Comparison of ENCODE assay signal across 19 cellular contexts in the genomic region with DNA sequence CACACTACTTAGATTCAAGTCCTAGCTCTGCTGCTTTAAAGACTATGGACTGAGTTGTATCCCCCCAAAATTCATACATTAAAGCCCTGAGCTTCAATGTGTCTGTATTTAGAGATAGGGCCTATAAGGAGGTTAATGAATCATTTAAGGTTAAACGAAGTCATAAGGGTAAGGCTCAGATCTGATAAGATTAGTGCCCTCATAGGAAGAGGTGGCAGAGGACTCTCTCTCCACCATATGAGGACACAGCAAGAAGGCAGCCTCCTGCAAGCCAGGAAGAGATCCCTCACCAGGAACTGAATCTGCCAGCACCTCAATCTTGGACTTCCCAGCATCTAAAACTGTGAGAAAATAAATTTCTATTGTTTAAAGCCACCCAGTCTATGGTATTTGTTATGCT. TPM values are rescaled to one million over a fixed set of nuclear protein-coding genes. Genes with fewer than 3 reads are reported as not detected.
A peak's percentile ranks its signal among the peaks of the same experiment; 100 is the strongest.
DNase-seq lines count a peak whose midpoint lies in the region; ATAC-seq and TF ChIP-seq lines count a peak whose summit lies in the region.
"Had no signal": no experiment of that assay in that cellular context is flagged by ENCODE, and none has a peak within 500 bp of the region (broad histone marks: within the 10 kb centered on the region; RNA-seq: fewer than 3 reads in every experiment).

No MANE protein-coding gene starts in this region.

- no peaks in the 10 kb centered on the region for H3K9me3 ChIP-seq in OCI-LY1 (ENCODE audit: low read length)
- H3K9me3 ChIP-seq: pancreas had no signal

- no peaks in the 10 kb centered on the region for H3K27me3 ChIP-seq in OCI-LY1 (ENCODE audit: insufficient read depth, low read length)
- H3K27me3 ChIP-seq: pancreas had no signal

- H3K9ac ChIP-seq in OCI-LY1 (ENCODE audit: low read length), result no peak overlapping the region

- no peaks in the 10 kb centered on the region for H3K9me2 ChIP-seq in OCI-LY1 (ENCODE audit: low read depth, low read length)

- H3K27ac ChIP-seq in OCI-LY1 (ENCODE audit: low read depth, low read length, poor library complexity, severe bottlenecking), result no peak overlapping the region
- H3K27ac ChIP-seq: C4-2B, pancreas had no signal

- intact Hi-C loops in activated T-helper 1 cell treated with anti-CD3 and anti-CD28 coated beads, Interleukin-12 subunit alpha, Interleukin-12 subunit beta, Interleukin-2, Interleukin-4 antibody, amounts not matched to agents 30 ng/mL and 10 ng/mL and 1 ng/mL, durations not matched to agents 14 hours and 24 hours and 36 hours (cut with micrococcal nuclease), result loop anchor here (1.0 to 10.0 kb wide), 2 partner anchors 13 to 1042 kb away; no protein-coding TSS in a partner anchor
- intact Hi-C loops in posterior vena cava (cut with DNase I), result no loop called here

- no peak for DNase-seq in activated CD4-positive, CD25-positive, alpha-beta regulatory T cell (lab: John Stamatoyannopoulos, UW)
- DNase-seq in activated T-helper 1 cell treated with anti-CD3 and anti-CD28 coated beads, Interleukin-12 subunit alpha, Interleukin-12 subunit beta, Interleukin-2, Interleukin-4 antibody, amounts not matched to agents 30 ng/mL and 10 ng/mL and 1 ng/mL, durations not matched to agents 14 hours and 24 hours and 36 hours (ENCODE audit: low spot score), result no peak
- DNase-seq in neural crest cell (ENCODE audit: low read depth, low spot score), result no peak
- DNase-seq in posterior vena cava (ENCODE audit: low spot score), result no peak
- no peak for DNase-seq in left lobe of liver (ENCODE audit: low spot score)
- DNase-seq in NOMO-1 treated with dmso at 0.1 percent for 144 hours (lab: John Stamatoyannopoulos, UW; ENCODE audit: unreplicated experiment), result no peak
- DNase-seq: 8988T; activated effector memory CD4-positive, alpha-beta T cell treated with anti-CD3 and anti-CD28 coated beads, Interleukin-2, amount 50 U/mL, for 16 hours; DMS79 treated with DMSO at 0.1 percent for 48 hours; H9; left ventricle myocardium superior; NCI-H187 treated with DMSO at 0.1 percent for 48 hours; pancreas; Right ventricle myocardium superior; stimulated activated CD4-positive, alpha-beta T cell treated with anti-CD3 and anti-CD28 coated beads, Interleukin-4, amount 100 ng/mL, for 24 hours had no signal

- H3K27me3 Mint-ChIP-seq in activated T-helper 1 cell treated with anti-CD3 and anti-CD28 coated beads, Interleukin-12 subunit alpha, Interleukin-12 subunit beta, Interleukin-2, Interleukin-4 antibody, amounts not matched to agents 30 ng/mL and 10 ng/mL and 1 ng/mL, durations not matched to agents 14 hours and 24 hours and 36 hours (ENCODE audit: insufficient read depth), result no peaks in the 10 kb centered on the region
- no peaks in the 10 kb centered on the region for H3K27me3 Mint-ChIP-seq in neural crest cell (ENCODE audit: low read depth)
- H3K27me3 Mint-ChIP-seq: brain had no signal

- peak overlapping the region; percentile 46; the same call in 1 of the 2 replicates for H2AFZ ChIP-seq in OCI-LY1 (ENCODE audit: low read length)

- peaks cover 18% of the 10 kb centered on the region for H3K79me2 ChIP-seq in OCI-LY1 (ENCODE audit: insufficient read depth, low read length)

- peaks cover 36% of the 10 kb centered on the region for H3K4me1 ChIP-seq in OCI-LY1 (ENCODE audit: insufficient read depth, low read length, severe bottlenecking)

- peak overlapping the region; percentile 93 for H3K27ac Mint-ChIP-seq in activated T-helper 1 cell treated with anti-CD3 and anti-CD28 coated beads, Interleukin-12 subunit alpha, Interleukin-12 subunit beta, Interleukin-2, Interleukin-4 antibody, amounts not matched to agents 30 ng/mL and 10 ng/mL and 1 ng/mL, durations not matched to agents 14 hours and 24 hours and 36 hours
- peak overlapping the region; percentile 86 for H3K27ac Mint-ChIP-seq in neural crest cell (ENCODE audit: unreplicated experiment)
- H3K27ac Mint-ChIP-seq: brain, H9 had no signal

- peaks cover 11% of the 10 kb centered on the region; the same call in 1 of the 2 replicates for H3K36me3 ChIP-seq in OCI-LY1 (ENCODE audit: insufficient read depth, low read length)
- H3K36me3 ChIP-seq: pancreas had no signal

- H3K4me3 ChIP-seq in OCI-LY1 (ENCODE audit: low read depth, low read length, poor library complexity, severe bottlenecking), result no peak overlapping the region
- H3K4me3 ChIP-seq: pancreas had no signal

- H3F3A ChIP-seq in OCI-LY1 (ENCODE audit: insufficient read depth, low read length), result no peaks in the 10 kb centered on the region

- H3K4me2 ChIP-seq in OCI-LY1 (ENCODE audit: low read length), result no peak overlapping the region

- no peaks in the 10 kb centered on the region for H3K9me3 Mint-ChIP-seq in activated T-helper 1 cell treated with anti-CD3 and anti-CD28 coated beads, Interleukin-12 subunit alpha, Interleukin-12 subunit beta, Interleukin-2, Interleukin-4 antibody, amounts not matched to agents 30 ng/mL and 10 ng/mL and 1 ng/mL, durations not matched to agents 14 hours and 24 hours and 36 hours
- no peaks in the 10 kb centered on the region for H3K9me3 Mint-ChIP-seq in neural crest cell
- H3K9me3 Mint-ChIP-seq: H9 had no signal

- peaks cover 19% of the 10 kb centered on the region for H3K36me3 Mint-ChIP-seq in activated T-helper 1 cell treated with anti-CD3 and anti-CD28 coated beads, Interleukin-12 subunit alpha, Interleukin-12 subunit beta, Interleukin-2, Interleukin-4 antibody, amounts not matched to agents 30 ng/mL and 10 ng/mL and 1 ng/mL, durations not matched to agents 14 hours and 24 hours and 36 hours (ENCODE audit: low read depth)
- no peaks in the 10 kb centered on the region for H3K36me3 Mint-ChIP-seq in neural crest cell (ENCODE audit: low read depth)
- H3K36me3 Mint-ChIP-seq: brain had no signal

- TF ChIP-seq CTCF in OCI-LY1 (IDR thresholded peaks at IDR 0.05; ENCODE audit: low read length), result no peak
- no peak for TF ChIP-seq CTCF in neural crest cell (conservative IDR thresholded peaks at IDR 0.05)

- peak overlapping the region; percentile 84 for H3K4me3 Mint-ChIP-seq in activated T-helper 1 cell treated with anti-CD3 and anti-CD28 coated beads, Interleukin-12 subunit alpha, Interleukin-12 subunit beta, Interleukin-2, Interleukin-4 antibody, amounts not matched to agents 30 ng/mL and 10 ng/mL and 1 ng/mL, durations not matched to agents 14 hours and 24 hours and 36 hours
- no peak overlapping the region for H3K4me3 Mint-ChIP-seq in neural crest cell
- H3K4me3 Mint-ChIP-seq: brain, H9 had no signal

- ATAC-seq in activated CD4-positive, CD25-positive, alpha-beta regulatory T cell treated with anti-CD3 and anti-CD28 coated beads, Interleukin-2, amount 50 U/mL, for 24 hours, result peak; percentile 35 to 57
- no peak for ATAC-seq in left lobe of liver
- ATAC-seq: left ventricle myocardium superior, pancreas had no signal

- no peaks in the 10 kb centered on the region for H4K20me1 ChIP-seq in OCI-LY1 (ENCODE audit: insufficient read depth, low read length)

- H3K4me1 Mint-ChIP-seq in activated T-helper 1 cell treated with anti-CD3 and anti-CD28 coated beads, Interleukin-12 subunit alpha, Interleukin-12 subunit beta, Interleukin-2, Interleukin-4 antibody, amounts not matched to agents 30 ng/mL and 10 ng/mL and 1 ng/mL, durations not matched to agents 14 hours and 24 hours and 36 hours (ENCODE audit: low read depth), result peaks cover 62% of the 10 kb centered on the region
- H3K4me1 Mint-ChIP-seq in neural crest cell, result peaks cover 18% of the 10 kb centered on the region
- H3K4me1 Mint-ChIP-seq: H9 had no signal

RNA-seq across cellular contexts. Expression of a gene that starts 3.1 kb away (rescaled TPM):
- 296 and 302 TPM in 2 replicates for total RNA-seq in activated T-helper 1 cell treated with anti-CD3 and anti-CD28 coated beads, Interleukin-12 subunit alpha, Interleukin-12 subunit beta, Interleukin-2, Interleukin-4 antibody, amounts not matched to agents 30 ng/mL and 10 ng/mL and 1 ng/mL, durations not matched to agents 14 hours and 24 hours and 36 hours
- total RNA-seq in neural crest cell (0.35 TPM in 1 of 2 replicates, not detected in the other), posterior vena cava (1 to 10 TPM; 6.3 to 6.8 TPM), left lobe of liver (1.1 TPM)

Comparison
In these comparisons a context has a peak if more than half of its experiments do, and no peak if none do; other contexts are left out.
1. RNA of a gene that starts 3.1 kb away (total RNA-seq): 296 to 302 TPM in activated T-helper 1 cell treated with anti-CD3 and anti-CD28 coated beads, Interleukin-12 subunit alpha, Interleukin-12 subunit beta, Interleukin-2, Interleukin-4 antibody, amounts not matched to agents 30 ng/mL and 10 ng/mL and 1 ng/mL, durations not matched to agents 14 hours and 24 hours and 36 hours; 6.3 to 6.8 TPM in posterior vena cava, 1.1 TPM in left lobe of liver (single experiment) and 0.35 TPM in neural crest cell; every median in the first group is over 10 times any median in the second.